Comparison of ENCODE assay signal across 26 cellular contexts in genomic region chr3:124395165-124395564, GRCh38.
DNase-seq lines count a peak whose midpoint lies in the region; ATAC-seq and TF ChIP-seq lines count a peak whose summit lies in the region.
"Had no signal": no experiment of that assay in that cellular context is flagged by ENCODE, and none has a peak within 500 bp of the region (broad histone marks: within the 10 kb centered on the region; RNA-seq: fewer than 3 reads in every experiment).

No MANE protein-coding gene starts in this region.

- no peaks in the 10 kb centered on the region for H3K36me3 Mint-ChIP-seq in activated T-helper 1 cell treated with anti-CD3 and anti-CD28 coated beads, Interleukin-12 subunit alpha, Interleukin-12 subunit beta, Interleukin-2, Interleukin-4 antibody, amounts not matched to agents 30 ng/mL and 10 ng/mL and 1 ng/mL, durations not matched to agents 14 hours and 24 hours and 36 hours (ENCODE audit: low read depth)
- H3K36me3 Mint-ChIP-seq: natural killer cell treated with Interleukin-12 subunit alpha and Interleukin-12 subunit beta and Interleukin-15 and Interleukin-18, amount 100 ng/mL, for 72 hours; stimulated activated memory B cell treated with anti-CD40 and anti-IgM and Interleukin-4, amounts not matched to agents 10 μg/mL and 1 μg/mL and 100 μg/mL, for 72 hours had no signal

- H3K27ac Mint-ChIP-seq in activated T-helper 1 cell treated with anti-CD3 and anti-CD28 coated beads, Interleukin-12 subunit alpha, Interleukin-12 subunit beta, Interleukin-2, Interleukin-4 antibody, amounts not matched to agents 30 ng/mL and 10 ng/mL and 1 ng/mL, durations not matched to agents 14 hours and 24 hours and 36 hours = no peak overlapping the region
- H3K27ac Mint-ChIP-seq: activated naive CD4-positive, alpha-beta T cell treated with anti-CD3 and anti-CD28 coated beads for 36 hours; activated T-cell treated with anti-CD3 and anti-CD28 coated beads, Interleukin-2, amount 50 U/mL, for 24 hours; CD4-positive, alpha-beta T cell; natural killer cell treated with Interleukin-12 subunit alpha and Interleukin-12 subunit beta and Interleukin-15 and Interleukin-18, amount 100 ng/mL, for 72 hours; stimulated activated memory B cell treated with anti-CD40 and anti-IgM and Interleukin-4, amounts not matched to agents 10 μg/mL and 1 μg/mL and 100 μg/mL, for 72 hours had no signal

- no peaks in the 10 kb centered on the region for H3F3A ChIP-seq in MM.1S (ENCODE audit: insufficient read depth, low read length)

- H3K9me2 ChIP-seq in MM.1S (replicated peaks; ENCODE audit: insufficient read depth, low read length) = no peaks in the 10 kb centered on the region
- H3K9me2 ChIP-seq: SK-N-SH had no signal

- DNase-seq in MM.1S (peak; percentile 34), brain microvascular endothelial cell (peak; percentile 5), left ventricle myocardium superior (no peak), tibial artery (no peak), NCI-H1092 (lab: John Stamatoyannopoulos, UW) (no peak), OCI-M2 (lab: John Stamatoyannopoulos, UW; ENCODE audit: unreplicated experiment) (no peak)
- no peak for DNase-seq in activated T-helper 1 cell treated with anti-CD3 and anti-CD28 coated beads, Interleukin-12 subunit alpha, Interleukin-12 subunit beta, Interleukin-2, Interleukin-4 antibody, amounts not matched to agents 30 ng/mL and 10 ng/mL and 1 ng/mL, durations not matched to agents 14 hours and 24 hours and 36 hours (ENCODE audit: low spot score)
- DNase-seq: activated CD8-positive, alpha-beta memory T cell treated with anti-CD3 and anti-CD28 coated beads for 24 hours; activated naive CD4-positive, alpha-beta T cell treated with anti-CD3 and anti-CD28 coated beads for 36 hours; activated T-cell treated with anti-CD3 and anti-CD28 coated beads, Interleukin-2, amount 50 U/mL, for 24 hours; CD4-positive, alpha-beta T cell; cerebellar nuclear complex; foreskin fibroblast; GM23248; left lung; midbrain; NCI-H1694; NCI-H526 treated with DMSO at 0.1 percent for 48 hours; retina; stimulated activated CD4-positive, alpha-beta T cell treated with anti-CD3 and anti-CD28 coated beads, Interleukin-4, amount 100 ng/mL, for 1 hour; T-helper 2 cell had no signal

- no peaks in the 10 kb centered on the region for H3K9me3 Mint-ChIP-seq in activated T-helper 1 cell treated with anti-CD3 and anti-CD28 coated beads, Interleukin-12 subunit alpha, Interleukin-12 subunit beta, Interleukin-2, Interleukin-4 antibody, amounts not matched to agents 30 ng/mL and 10 ng/mL and 1 ng/mL, durations not matched to agents 14 hours and 24 hours and 36 hours
- H3K9me3 Mint-ChIP-seq: activated naive CD4-positive, alpha-beta T cell treated with anti-CD3 and anti-CD28 coated beads for 36 hours; activated T-cell treated with anti-CD3 and anti-CD28 coated beads, Interleukin-2, amount 50 U/mL, for 24 hours; CD4-positive, alpha-beta T cell; natural killer cell treated with Interleukin-12 subunit alpha and Interleukin-12 subunit beta and Interleukin-15 and Interleukin-18, amount 100 ng/mL, for 72 hours; stimulated activated memory B cell treated with anti-CD40 and anti-IgM and Interleukin-4, amounts not matched to agents 10 μg/mL and 1 μg/mL and 100 μg/mL, for 72 hours had no signal

- H3K27ac ChIP-seq in MM.1S (ENCODE audit: low read length) (no peak overlapping the region), brain microvascular endothelial cell (no peak overlapping the region), tibial artery (peak overlapping the region; percentile 65 to 77)
- H3K27ac ChIP-seq: GM23248, KMS-11, left lung, RWPE1 had no signal

- H3K36me3 ChIP-seq in MM.1S (replicated peaks; ENCODE audit: insufficient read depth, low read length) = no peaks in the 10 kb centered on the region
- H3K36me3 ChIP-seq in brain microvascular endothelial cell (replicated peaks) = no peaks in the 10 kb centered on the region
- peaks cover 0 to 9% (median 0%) of the 10 kb centered on the region in 3 donors for H3K36me3 ChIP-seq in tibial artery
- H3K36me3 ChIP-seq: left lung had no signal

- no peaks in the 10 kb centered on the region for H3K27me3 ChIP-seq in MM.1S (replicated peaks; ENCODE audit: insufficient read depth, low read length)
- H3K27me3 ChIP-seq in brain microvascular endothelial cell (replicated peaks) = no peaks in the 10 kb centered on the region
- no peaks in the 10 kb centered on the region for H3K27me3 ChIP-seq in tibial artery
- H3K27me3 ChIP-seq: left lung had no signal

- in situ Hi-C loops in brain microvascular endothelial cell (cut with HindIII; ENCODE audit: low pct_ligation_motif_present, low sequenced_read_pairs) = no loop called here

- no peak overlapping the region for H3K4me3 Mint-ChIP-seq in activated T-helper 1 cell treated with anti-CD3 and anti-CD28 coated beads, Interleukin-12 subunit alpha, Interleukin-12 subunit beta, Interleukin-2, Interleukin-4 antibody, amounts not matched to agents 30 ng/mL and 10 ng/mL and 1 ng/mL, durations not matched to agents 14 hours and 24 hours and 36 hours
- H3K4me3 Mint-ChIP-seq: activated naive CD4-positive, alpha-beta T cell treated with anti-CD3 and anti-CD28 coated beads for 36 hours; activated T-cell treated with anti-CD3 and anti-CD28 coated beads, Interleukin-2, amount 50 U/mL, for 24 hours; CD4-positive, alpha-beta T cell; natural killer cell treated with Interleukin-12 subunit alpha and Interleukin-12 subunit beta and Interleukin-15 and Interleukin-18, amount 100 ng/mL, for 72 hours; stimulated activated memory B cell treated with anti-CD40 and anti-IgM and Interleukin-4, amounts not matched to agents 10 μg/mL and 1 μg/mL and 100 μg/mL, for 72 hours had no signal

- ATAC-seq in left ventricle myocardium superior = peak; percentile 24
- ATAC-seq: left lung; stimulated activated memory B cell treated with anti-CD40 and anti-IgM and Interleukin-4, amounts not matched to agents 10 μg/mL and 1 μg/mL and 100 μg/mL, for 72 hours had no signal

- H2AFZ ChIP-seq in MM.1S (ENCODE audit: low read length) = no peak overlapping the region
- H2AFZ ChIP-seq: GM23248 had no signal

- H3K4me1 ChIP-seq in MM.1S (ENCODE audit: low read length) = peaks cover 13% of the 10 kb centered on the region
- H3K4me1 ChIP-seq in tibial artery = peaks cover 0 to 70% (median 28%) of the 10 kb centered on the region in 4 donors
- H3K4me1 ChIP-seq: left lung had no signal

- no peaks in the 10 kb centered on the region for H3K79me2 ChIP-seq in MM.1S (ENCODE audit: low read length)

- no peak overlapping the region for H3K9ac ChIP-seq in MM.1S (ENCODE audit: low read length)
- H3K9ac ChIP-seq: GM23248, KMS-11, SK-N-SH had no signal

- H3K4me3 ChIP-seq in MM.1S (ENCODE audit: low read length) (no peak overlapping the region), brain microvascular endothelial cell (ENCODE audit: low read depth, low read length) (no peak overlapping the region), tibial artery (no peak overlapping the region)
- H3K4me3 ChIP-seq: GM23248, left lung had no signal

- intact Hi-C loops in left ventricle myocardium superior (cut with micrococcal nuclease) = no loop called here
- intact Hi-C loops in tibial artery (cut with DNase I; ENCODE audit: low total_unique reads) = no loop called here
- intact Hi-C loops in activated T-helper 1 cell treated with anti-CD3 and anti-CD28 coated beads, Interleukin-12 subunit alpha, Interleukin-12 subunit beta, Interleukin-2, Interleukin-4 antibody, amounts not matched to agents 30 ng/mL and 10 ng/mL and 1 ng/mL, durations not matched to agents 14 hours and 24 hours and 36 hours (cut with micrococcal nuclease) = no loop called here

- TF ChIP-seq CTCF in MM.1S (IDR thresholded peaks at IDR 0.05; ENCODE audit: low read length) = no peak
- TF ChIP-seq CTCF in brain microvascular endothelial cell (IDR thresholded peaks at IDR 0.05; ENCODE audit: low read depth, low read length, missing control alignments) = no peak
- TF ChIP-seq CTCF in tibial artery (IDR thresholded peaks at IDR 0.05) = no peak

- no peak overlapping the region for H3K4me2 ChIP-seq in MM.1S (ENCODE audit: low read depth, low read length)
- H3K4me2 ChIP-seq: KMS-11, SK-N-SH had no signal

- no peaks in the 10 kb centered on the region for H4K20me1 ChIP-seq in MM.1S (ENCODE audit: insufficient read depth, low read length)

- no peaks in the 10 kb centered on the region for H3K4me1 Mint-ChIP-seq in activated T-helper 1 cell treated with anti-CD3 and anti-CD28 coated beads, Interleukin-12 subunit alpha, Interleukin-12 subunit beta, Interleukin-2, Interleukin-4 antibody, amounts not matched to agents 30 ng/mL and 10 ng/mL and 1 ng/mL, durations not matched to agents 14 hours and 24 hours and 36 hours (ENCODE audit: low read depth)
- H3K4me1 Mint-ChIP-seq: stimulated activated memory B cell treated with anti-CD40 and anti-IgM and Interleukin-4, amounts not matched to agents 10 μg/mL and 1 μg/mL and 100 μg/mL, for 72 hours had no signal

- peaks cover 9% of the 10 kb centered on the region for H3K27me3 Mint-ChIP-seq in activated T-helper 1 cell treated with anti-CD3 and anti-CD28 coated beads, Interleukin-12 subunit alpha, Interleukin-12 subunit beta, Interleukin-2, Interleukin-4 antibody, amounts not matched to agents 30 ng/mL and 10 ng/mL and 1 ng/mL, durations not matched to agents 14 hours and 24 hours and 36 hours (ENCODE audit: insufficient read depth)

- H3K9me3 ChIP-seq in MM.1S (replicated peaks; ENCODE audit: insufficient read depth, low read length) (no peaks in the 10 kb centered on the region), tibial artery (no peaks in the 10 kb centered on the region)
- H3K9me3 ChIP-seq: left lung, SK-N-SH had no signal

Comparison
In these comparisons a context has a peak if more than half of its experiments do, and no peak if none do; other contexts are left out.
1. DNase-seq: peak in MM.1S (single experiment) and brain microvascular endothelial cell (single experiment); none in left ventricle myocardium superior (single experiment), tibial artery (0 of 2), NCI-H1092 (single experiment), OCI-M2 (single experiment) and activated T-helper 1 cell treated with anti-CD3 and anti-CD28 coated beads, Interleukin-12 subunit alpha, Interleukin-12 subunit beta, Interleukin-2, Interleukin-4 antibody, amounts not matched to agents 30 ng/mL and 10 ng/mL and 1 ng/mL, durations not matched to agents 14 hours and 24 hours and 36 hours (single experiment).
2. H3K27ac ChIP-seq: peak in tibial artery (2 of 2); none in MM.1S (single experiment) and brain microvascular endothelial cell (single experiment).